In genomic region chr10:133306941-133307379, GRCh38 we compare ENCODE assay signal across 9 cellular contexts. TPM values are rescaled to one million over a fixed set of nuclear protein-coding genes. Genes with fewer than 3 reads are reported as not detected.
DNase-seq lines count a peak whose midpoint lies in the region; ATAC-seq and TF ChIP-seq lines count a peak whose summit lies in the region.
"Had no signal": no experiment of that assay in that cellular context is flagged by ENCODE, and none has a peak within 500 bp of the region (broad histone marks: within the 10 kb centered on the region; RNA-seq: fewer than 3 reads in every experiment).

No MANE protein-coding gene starts in this region.

- H3K36me3 Mint-ChIP-seq in stimulated activated naive CD8-positive, alpha-beta T cell treated with anti-CD3 and anti-CD28 coated beads, Interleukin-15, Interleukin-2, amounts not matched to agents 100 ng/mL and 50 ng/mL, for 24 hours (ENCODE audit: low read depth): peaks cover 25% of the 10 kb centered on the region
- H3K36me3 Mint-ChIP-seq in activated naive CD8-positive, alpha-beta T cell treated with anti-CD3 and anti-CD28 coated beads, Interleukin-2, amount 10 ng/mL, durations not matched to agents 7 days and 5 days: peaks cover 3% of the 10 kb centered on the region

- no peaks in the 10 kb centered on the region for H3K27me3 ChIP-seq in upper lobe of right lung

- H3K27ac Mint-ChIP-seq in stimulated activated naive CD8-positive, alpha-beta T cell treated with anti-CD3 and anti-CD28 coated beads, Interleukin-15, Interleukin-2, amounts not matched to agents 100 ng/mL and 50 ng/mL, for 24 hours: peak overlapping the region; percentile 50
- peak overlapping the region; percentile 99 for H3K27ac Mint-ChIP-seq in activated naive CD8-positive, alpha-beta T cell treated with anti-CD3 and anti-CD28 coated beads, Interleukin-2, amount 10 ng/mL, durations not matched to agents 7 days and 5 days

- no peaks in the 10 kb centered on the region for H3K27me3 Mint-ChIP-seq in stimulated activated naive CD8-positive, alpha-beta T cell treated with anti-CD3 and anti-CD28 coated beads, Interleukin-15, Interleukin-2, amounts not matched to agents 100 ng/mL and 50 ng/mL, for 24 hours
- no peaks in the 10 kb centered on the region for H3K27me3 Mint-ChIP-seq in activated naive CD8-positive, alpha-beta T cell treated with anti-CD3 and anti-CD28 coated beads, Interleukin-2, amount 10 ng/mL, durations not matched to agents 7 days and 5 days

- POLR2A ChIA-PET in activated naive CD8-positive, alpha-beta T cell treated with anti-CD3 and anti-CD28 coated beads, Interleukin-2, amount 10 ng/mL, durations not matched to agents 7 days and 5 days (lab: Charles Lee): interaction anchor here (1.8 to 2.0 kb wide), 3 partner anchors 28 to 48 kb away, joined by 6 to 10 read pairs (median 8); no protein-coding TSS in a partner anchor

- peak overlapping the region; percentile 98 for H3K27ac ChIP-seq in upper lobe of right lung

- peaks cover 21% of the 10 kb centered on the region for H3K4me1 ChIP-seq in mucosa of descending colon (ENCODE audit: low read depth)
- H3K4me1 ChIP-seq in upper lobe of right lung: peaks cover 28% of the 10 kb centered on the region

- no peak for DNase-seq in stimulated activated naive CD8-positive, alpha-beta T cell treated with anti-CD3 and anti-CD28 coated beads, Interleukin-15, Interleukin-2, amounts not matched to agents 100 U/mL and 50 U/mL, for 24 hours
- DNase-seq in activated naive CD8-positive, alpha-beta T cell treated with anti-CD3 and anti-CD28 coated beads, Interleukin-2, amount 10 ng/mL, durations not matched to agents 7 days and 5 days: no peak
- DNase-seq in mucosa of descending colon (peak in 2 of 3 donors; percentile 27 to 56), upper lobe of right lung (no peak), OCI-M1 (lab: John Stamatoyannopoulos, UW) (no peak), H4 (ENCODE audit: low spot score) (no peak)
- DNase-seq: occipital lobe had no signal

- H3K9me3 ChIP-seq in mucosa of descending colon (no peaks in the 10 kb centered on the region), upper lobe of right lung (no peaks in the 10 kb centered on the region)

- TF ChIP-seq CTCF in mucosa of descending colon (IDR thresholded peaks at IDR 0.05) (no peak), upper lobe of right lung (IDR thresholded peaks at IDR 0.05) (no peak)

- H3K4me3 Mint-ChIP-seq in stimulated activated naive CD8-positive, alpha-beta T cell treated with anti-CD3 and anti-CD28 coated beads, Interleukin-15, Interleukin-2, amounts not matched to agents 100 ng/mL and 50 ng/mL, for 24 hours: peak overlapping the region; percentile 99
- H3K4me3 Mint-ChIP-seq in activated naive CD8-positive, alpha-beta T cell treated with anti-CD3 and anti-CD28 coated beads, Interleukin-2, amount 10 ng/mL, durations not matched to agents 7 days and 5 days: peak overlapping the region; percentile 55

- intact Hi-C loops in mucosa of descending colon (cut with DNase I, micrococcal nuclease): no loop called here
- intact Hi-C loops in upper lobe of right lung (cut with DNase I): no loop called here

- ATAC-seq in stimulated activated naive CD8-positive, alpha-beta T cell treated with anti-CD3 and anti-CD28 coated beads, Interleukin-15, Interleukin-2, amounts not matched to agents 100 U/mL and 50 U/mL, for 24 hours: no peak
- ATAC-seq in activated naive CD8-positive, alpha-beta T cell treated with anti-CD3 and anti-CD28 coated beads, Interleukin-2, amount 10 ng/mL, durations not matched to agents 7 days and 5 days (ENCODE audit: low read depth): no peak
- ATAC-seq in mucosa of descending colon: no peak
- no peak for ATAC-seq in upper lobe of right lung
- no peak for ATAC-seq in HG02571 (IDR thresholded peaks at IDR 0.05; ENCODE audit: unreplicated experiment)

- no peaks in the 10 kb centered on the region for H3K9me3 Mint-ChIP-seq in stimulated activated naive CD8-positive, alpha-beta T cell treated with anti-CD3 and anti-CD28 coated beads, Interleukin-15, Interleukin-2, amounts not matched to agents 100 ng/mL and 50 ng/mL, for 24 hours
- no peaks in the 10 kb centered on the region for H3K9me3 Mint-ChIP-seq in activated naive CD8-positive, alpha-beta T cell treated with anti-CD3 and anti-CD28 coated beads, Interleukin-2, amount 10 ng/mL, durations not matched to agents 7 days and 5 days

- H3K4me3 ChIP-seq in mucosa of descending colon (no peak overlapping the region), upper lobe of right lung (peak overlapping the region; percentile 98)

- H3K36me3 ChIP-seq in mucosa of descending colon (ENCODE audit: low read depth) (no peaks in the 10 kb centered on the region), upper lobe of right lung (peaks cover 25% of the 10 kb centered on the region)

- peaks cover 43% of the 10 kb centered on the region for H3K4me1 Mint-ChIP-seq in stimulated activated naive CD8-positive, alpha-beta T cell treated with anti-CD3 and anti-CD28 coated beads, Interleukin-15, Interleukin-2, amounts not matched to agents 100 ng/mL and 50 ng/mL, for 24 hours (ENCODE audit: low read depth)
- H3K4me1 Mint-ChIP-seq in activated naive CD8-positive, alpha-beta T cell treated with anti-CD3 and anti-CD28 coated beads, Interleukin-2, amount 10 ng/mL, durations not matched to agents 7 days and 5 days: peaks cover 9% of the 10 kb centered on the region

RNA-seq across cellular contexts. Expression of gene TUBGCP2, which starts 1.7 kb away (rescaled TPM):
- total RNA-seq in activated naive CD8-positive, alpha-beta T cell treated with anti-CD3 and anti-CD28 coated beads, Interleukin-2, amount 10 ng/mL, durations not matched to agents 7 days and 5 days: 10 to 100 TPM; 56.4 to 69.3 TPM
- total RNA-seq in mucosa of descending colon: 10 to 100 TPM; 48.1 to 63.4 (median 58.8) TPM
- total RNA-seq in upper lobe of right lung: 44.6 TPM
- 49.1 and 54.5 TPM in 2 replicates for total RNA-seq in H4 (2014; rRNA removed; shearing (Covaris generic))

RNA-seq across cellular contexts. Expression of gene ZNF511, which starts 1.8 kb away (rescaled TPM):
- total RNA-seq in activated naive CD8-positive, alpha-beta T cell treated with anti-CD3 and anti-CD28 coated beads, Interleukin-2, amount 10 ng/mL, durations not matched to agents 7 days and 5 days: 10 to 100 TPM; 44.5 to 47.4 TPM
- total RNA-seq in mucosa of descending colon (10 to 100 TPM; 39.1 to 54.0 (median 42.7) TPM), upper lobe of right lung (42.8 TPM)
- 53.2 and 66.3 TPM in 2 replicates for total RNA-seq in H4 (2014; rRNA removed; shearing (Covaris generic))

RNA-seq across cellular contexts. Expression of gene CALY, which starts 29.7 kb away (rescaled TPM):
- 1 to 10 TPM; 3.1 to 3.6 TPM for total RNA-seq in activated naive CD8-positive, alpha-beta T cell treated with anti-CD3 and anti-CD28 coated beads, Interleukin-2, amount 10 ng/mL, durations not matched to agents 7 days and 5 days
- total RNA-seq in mucosa of descending colon (1 to 10 TPM in 2 of 3 donors, not detected in 1; 1.1 to 7.5 TPM), upper lobe of right lung (not detected)
- total RNA-seq in H4 (2014; rRNA removed; shearing (Covaris generic)): not detected in 2 replicates

RNA-seq across cellular contexts. Expression of gene ADAM8, which starts 30.3 kb away (rescaled TPM):
- total RNA-seq in activated naive CD8-positive, alpha-beta T cell treated with anti-CD3 and anti-CD28 coated beads, Interleukin-2, amount 10 ng/mL, durations not matched to agents 7 days and 5 days: 10 to 100 TPM; 90.8 to 91.0 TPM
- total RNA-seq in mucosa of descending colon: 1 to 10 TPM; 4.8 to 7.0 (median 5.2) TPM
- 20.3 TPM for total RNA-seq in upper lobe of right lung
- 0.50 and 2.8 TPM in 2 replicates for total RNA-seq in H4 (2014; rRNA removed; shearing (Covaris generic))

RNA-seq across cellular contexts. Expression of gene PRAP1, which starts 40.2 kb away (rescaled TPM):
- total RNA-seq in activated naive CD8-positive, alpha-beta T cell treated with anti-CD3 and anti-CD28 coated beads, Interleukin-2, amount 10 ng/mL, durations not matched to agents 7 days and 5 days: not detected
- total RNA-seq in mucosa of descending colon (100 to 1,000 TPM in 2 of 3 donors, 10 to 100 TPM in 1; 69.0 to 215 (median 106) TPM), upper lobe of right lung (not detected)
- not detected in 2 replicates for total RNA-seq in H4 (2014; rRNA removed; shearing (Covaris generic))
- total RNA-seq: occipital lobe had no signal

Comparison
In these comparisons a context has a peak if more than half of its experiments do, and no peak if none do; other contexts are left out.
1. DNase-seq: peak in mucosa of descending colon (2 of 3); none in stimulated activated naive CD8-positive, alpha-beta T cell treated with anti-CD3 and anti-CD28 coated beads, Interleukin-15, Interleukin-2, amounts not matched to agents 100 U/mL and 50 U/mL, for 24 hours (single experiment), activated naive CD8-positive, alpha-beta T cell treated with anti-CD3 and anti-CD28 coated beads, Interleukin-2, amount 10 ng/mL, durations not matched to agents 7 days and 5 days (single experiment), upper lobe of right lung (single experiment), OCI-M1 (single experiment) and H4 (single experiment).